Comparison of ENCODE assay signal across 24 cellular contexts in the genomic region with DNA sequence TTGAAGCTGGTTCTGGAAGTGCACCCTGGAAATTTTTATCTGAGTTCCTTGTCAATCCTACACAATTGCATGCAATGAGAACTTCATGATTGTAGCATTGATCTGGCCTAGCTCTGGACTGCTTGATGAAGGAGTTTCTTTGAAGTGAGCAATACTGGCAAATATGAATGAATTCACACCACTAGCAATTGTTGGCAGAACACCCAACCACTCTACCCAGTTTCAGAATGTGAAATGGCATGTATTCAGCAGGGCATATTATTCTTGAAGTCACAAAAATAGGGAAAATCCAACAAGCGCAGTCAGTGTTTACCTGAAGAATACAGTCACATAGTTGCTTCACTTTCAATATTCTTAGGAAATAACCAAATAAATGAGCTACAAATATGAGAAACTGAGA. TPM values are rescaled to one million over a fixed set of nuclear protein-coding genes. Genes with fewer than 3 reads are reported as not detected.
DNase-seq lines count a peak whose midpoint lies in the region; ATAC-seq and TF ChIP-seq lines count a peak whose summit lies in the region.
"Had no signal": no experiment of that assay in that cellular context is flagged by ENCODE, and none has a peak within 500 bp of the region (broad histone marks: within the 10 kb centered on the region; RNA-seq: fewer than 3 reads in every experiment).

No MANE protein-coding gene starts in this region.

- intact Hi-C loops in left cardiac atrium (cut with DNase I) = no loop called here
- intact Hi-C loops in Right ventricle myocardium superior (cut with DNase I) = no loop called here
- intact Hi-C loops in posterior cingulate gyrus (cut with DNase I) = no loop called here

- no peak for TF ChIP-seq CTCF in fibroblast of the aortic adventitia (IDR thresholded peaks at IDR 0.05; ENCODE audit: insufficient read depth, low read length)
- TF ChIP-seq CTCF in omental fat pad (IDR thresholded peaks at IDR 0.05) = no peak

- H3K4me3 ChIP-seq in fibroblast of the aortic adventitia (ENCODE audit: low read depth, low read length) = no peak overlapping the region
- H3K4me3 ChIP-seq: A549; BLaER1 treated with 17β-estradiol and CSF1 and Interleukin-3, amounts not matched to agents 10 nM and 100 nM; GM12878; GM23338; HAP-1 had no signal

- DNase-seq in left cardiac atrium = no peak
- DNase-seq in Right ventricle myocardium superior = no peak
- DNase-seq in fibroblast of the aortic adventitia (ENCODE audit: low read depth) = peak; percentile 29
- DNase-seq in omental fat pad (ENCODE audit: low spot score) = no peak
- no peak for DNase-seq in D341Med (ENCODE audit: low spot score)
- DNase-seq in posterior cingulate gyrus = no peak
- DNase-seq: 8988T; ACHN; AML-193; BE2C; Calu3; CD4-positive, alpha-beta T cell; CD8-positive, alpha-beta memory T cell; COR-L47; DMS 273 treated with DMSO at 0.1 percent for 48 hours; DMS79; EL; GDM1; HFFc6 had no signal

- peak; percentile 30 to 74 for ATAC-seq in left cardiac atrium
- ATAC-seq in Right ventricle myocardium superior (ENCODE audit: poor library complexity) = no peak
- ATAC-seq in omental fat pad (ENCODE audit: low FRiP score) = peak; percentile 86
- ATAC-seq: A549, GM12878, GM23338 had no signal

RNA-seq across cellular contexts. Expression of a gene that starts 57.3 kb away (rescaled TPM):
- total RNA-seq in left cardiac atrium = 100 to 1,000 TPM; 215 to 235 TPM
- 270 TPM for total RNA-seq in Right ventricle myocardium superior
- total RNA-seq in fibroblast of the aortic adventitia (ENCODE audit: low replicate concordance) = 6.4 and 20.2 TPM in 2 replicates
- total RNA-seq in omental fat pad = 100 to 1,000 TPM in 2 of 4 donors, 10 to 100 TPM in 2; 57.2 to 174 (median 91.8) TPM
